In the genomic region with DNA sequence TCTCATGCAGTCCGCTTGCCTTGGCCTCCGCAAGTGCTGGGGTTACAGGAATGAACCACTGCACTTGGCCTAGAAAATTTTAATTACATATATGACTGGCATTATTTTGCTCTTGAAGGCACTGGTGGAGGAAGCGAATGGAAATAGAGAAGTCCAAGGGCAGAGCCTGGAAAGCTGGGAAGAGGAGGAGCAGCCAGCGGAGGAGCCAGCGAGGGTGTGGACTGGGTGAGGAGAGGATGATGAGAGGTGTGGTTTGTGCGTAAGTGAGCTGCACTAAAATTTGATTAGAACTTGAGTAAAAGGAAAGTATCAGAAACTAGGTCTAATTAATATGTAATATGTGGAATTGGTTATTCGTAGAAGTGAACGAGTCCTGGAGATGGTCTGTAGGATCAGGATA, we compare ENCODE assay signal across 14 cellular contexts. TPM values are rescaled to one million over a fixed set of nuclear protein-coding genes. Genes with fewer than 3 reads are reported as not detected.
DNase-seq lines count a peak whose midpoint lies in the region; ATAC-seq and TF ChIP-seq lines count a peak whose summit lies in the region.
"Had no signal": no experiment of that assay in that cellular context is flagged by ENCODE, and none has a peak within 500 bp of the region (broad histone marks: within the 10 kb centered on the region; RNA-seq: fewer than 3 reads in every experiment).

No MANE protein-coding gene starts in this region.

- H3K27ac ChIP-seq in neutrophil = peak overlapping the region; percentile 75
- H3K27ac ChIP-seq: BLaER1 treated with 17β-estradiol and CSF1 and Interleukin-3, amounts not matched to agents 10 nM and 100 nM had no signal

- peaks cover 38 to 62% of the 10 kb centered on the region in 2 experiments for H3K4me1 ChIP-seq in neutrophil (ENCODE audit: control insufficient read depth in 1 of 2, insufficient read depth in 1 of 2, low read depth in 1 of 2, low read length in 1 of 2)

- ATAC-seq in natural killer cell (no peak), HG02852 (IDR thresholded peaks at IDR 0.05; ENCODE audit: unreplicated experiment) (no peak)
- ATAC-seq in natural killer cell treated with Interleukin-12 subunit alpha and Interleukin-12 subunit beta and Interleukin-15 and Interleukin-18, amount 100 ng/mL, for 72 hours = no peak
- ATAC-seq: HCT116 had no signal

- H3K4me3 Mint-ChIP-seq in natural killer cell (no peak overlapping the region), glutamatergic neuron (ENCODE audit: unreplicated experiment) (no peak overlapping the region)
- H3K4me3 Mint-ChIP-seq in natural killer cell treated with Interleukin-12 subunit alpha and Interleukin-12 subunit beta and Interleukin-15 and Interleukin-18, amount 100 ng/mL, for 72 hours = no peak overlapping the region
- H3K4me3 Mint-ChIP-seq: CD4-positive, alpha-beta T cell had no signal

- H3K27ac Mint-ChIP-seq in natural killer cell (peak overlapping the region; percentile 74 to 76), glutamatergic neuron (ENCODE audit: unreplicated experiment) (peak overlapping the region; percentile 44)
- H3K27ac Mint-ChIP-seq in natural killer cell treated with Interleukin-12 subunit alpha and Interleukin-12 subunit beta and Interleukin-15 and Interleukin-18, amount 100 ng/mL, for 72 hours = peak overlapping the region in 1 of 2 donors; percentile 51
- H3K27ac Mint-ChIP-seq: CD4-positive, alpha-beta T cell had no signal

- H3K36me3 ChIP-seq in neutrophil = peaks cover 7% of the 10 kb centered on the region

- H3K4me1 Mint-ChIP-seq in natural killer cell = peaks cover 70% of the 10 kb centered on the region in 2 donors
- H3K4me1 Mint-ChIP-seq in natural killer cell treated with Interleukin-12 subunit alpha and Interleukin-12 subunit beta and Interleukin-15 and Interleukin-18, amount 100 ng/mL, for 72 hours (ENCODE audit: low read depth in 2 of 2) = peaks cover 52 to 65% of the 10 kb centered on the region in 2 donors
- H3K4me1 Mint-ChIP-seq in glutamatergic neuron (ENCODE audit: low read depth, unreplicated experiment) = peaks cover 8% of the 10 kb centered on the region

- H3K36me3 Mint-ChIP-seq in natural killer cell (peaks cover 8% of the 10 kb centered on the region), glutamatergic neuron (ENCODE audit: unreplicated experiment) (peaks cover 8% of the 10 kb centered on the region)
- H3K36me3 Mint-ChIP-seq in natural killer cell treated with Interleukin-12 subunit alpha and Interleukin-12 subunit beta and Interleukin-15 and Interleukin-18, amount 100 ng/mL, for 72 hours = peaks cover 8% of the 10 kb centered on the region

- intact Hi-C loops in natural killer cell (cut with micrococcal nuclease) = loop anchor here (2.0 kb wide), 1 partner anchor 17 kb away; no protein-coding TSS in a partner anchor

- H3K27me3 ChIP-seq in neutrophil = no peaks in the 10 kb centered on the region
- H3K27me3 ChIP-seq: BLaER1 treated with 17β-estradiol and CSF1 and Interleukin-3, amounts not matched to agents 10 nM and 100 nM had no signal

- TF ChIP-seq CTCF in natural killer cell (IDR thresholded peaks at IDR 0.05) = no peak
- TF ChIP-seq CTCF in glutamatergic neuron (IDR thresholded peaks at IDR 0.05; ENCODE audit: partially characterized antibody, unreplicated experiment) = no peak
- no peak for TF ChIP-seq CTCF in neutrophil (IDR thresholded peaks at IDR 0.05)

- DNase-seq in natural killer cell (no peak), glutamatergic neuron (no peak), hypothalamus (lab: John Stamatoyannopoulos, UW) (no peak), HuH-7.5 (ENCODE audit: low spot score) (no peak), NCI-H748 (lab: John Stamatoyannopoulos, UW; ENCODE audit: unreplicated experiment) (no peak)
- DNase-seq in natural killer cell treated with Interleukin-12 subunit alpha and Interleukin-12 subunit beta and Interleukin-15 and Interleukin-18, amount 100 ng/mL, for 72 hours (ENCODE audit: low spot score) = no peak
- DNase-seq: ACHN; Calu3; CD4-positive, alpha-beta T cell; DMS 273 treated with DMSO at 0.1 percent for 48 hours had no signal

- no peak overlapping the region for H3K4me3 ChIP-seq in neutrophil (ENCODE audit: low read depth in 1 of 2, low read length in 1 of 2)
- H3K4me3 ChIP-seq: BLaER1 treated with 17β-estradiol and CSF1 and Interleukin-3, amounts not matched to agents 10 nM and 100 nM had no signal

- H3K9me3 Mint-ChIP-seq in natural killer cell = no peaks in the 10 kb centered on the region
- no peaks in the 10 kb centered on the region for H3K9me3 Mint-ChIP-seq in natural killer cell treated with Interleukin-12 subunit alpha and Interleukin-12 subunit beta and Interleukin-15 and Interleukin-18, amount 100 ng/mL, for 72 hours
- H3K9me3 Mint-ChIP-seq in glutamatergic neuron (ENCODE audit: unreplicated experiment) = no peaks in the 10 kb centered on the region
- H3K9me3 Mint-ChIP-seq: CD4-positive, alpha-beta T cell had no signal

- no peaks in the 10 kb centered on the region for H3K27me3 Mint-ChIP-seq in natural killer cell (ENCODE audit: low read depth in 2 of 2)
- H3K27me3 Mint-ChIP-seq in natural killer cell treated with Interleukin-12 subunit alpha and Interleukin-12 subunit beta and Interleukin-15 and Interleukin-18, amount 100 ng/mL, for 72 hours = no peaks in the 10 kb centered on the region
- H3K27me3 Mint-ChIP-seq in glutamatergic neuron (ENCODE audit: unreplicated experiment) = no peaks in the 10 kb centered on the region
- H3K27me3 Mint-ChIP-seq: CD4-positive, alpha-beta T cell had no signal

- no peaks in the 10 kb centered on the region for H3K9me3 ChIP-seq in neutrophil

RNA-seq across cellular contexts. Expression of a gene that starts 13.3 kb away (rescaled TPM):
- 10 to 100 TPM; 24.7 to 30.3 (median 28.6) TPM for total RNA-seq in natural killer cell
- 10 to 100 TPM; 19.5 to 20.6 TPM for total RNA-seq in natural killer cell treated with Interleukin-12 subunit alpha and Interleukin-12 subunit beta and Interleukin-15 and Interleukin-18, amount 100 ng/mL, for 72 hours
- 64.4 TPM for total RNA-seq in glutamatergic neuron (ENCODE audit: unreplicated experiment)
